ENCODE assay signal across 39 cellular contexts in genomic region chr2:196445991-196446390, GRCh38.
"Had no signal": no experiment of that assay in that cellular context is flagged by ENCODE, and none has a peak within 500 bp of the region (broad histone marks: within the 10 kb centered on the region; RNA-seq: fewer than 3 reads in every experiment).

No MANE protein-coding gene starts in this region.

- H3K27me3 Mint-ChIP-seq: activated naive CD4-positive, alpha-beta T cell treated with anti-CD3 and anti-CD28 coated beads, Interleukin-2, amount 50 U/mL, for 24 hours had no signal

- H3K4me1 ChIP-seq: adrenal gland, ascending aorta, body of pancreas, breast epithelium had no signal

- H3K27ac Mint-ChIP-seq: activated naive CD4-positive, alpha-beta T cell treated with anti-CD3 and anti-CD28 coated beads for 36 hours; activated naive CD4-positive, alpha-beta T cell treated with anti-CD3 and anti-CD28 coated beads, Interleukin-2, amount 10 ng/mL, durations not matched to agents 7 days and 5 days; activated naive CD4-positive, alpha-beta T cell treated with anti-CD3 and anti-CD28 coated beads, Interleukin-2, amount 50 U/mL, for 24 hours; activated naive CD4-positive, alpha-beta T cell treated with anti-CD3 and anti-CD28 coated beads, Interleukin-2, amount 50 U/mL, for 72 hours; activated naive CD8-positive, alpha-beta T cell; activated naive CD8-positive, alpha-beta T cell treated with anti-CD3 and anti-CD28 coated beads for 36 hours; activated naive CD8-positive, alpha-beta T cell treated with anti-CD3 and anti-CD28 coated beads, Interleukin-2, amount 10 ng/mL, durations not matched to agents 7 days and 5 days; activated naive CD8-positive, alpha-beta T cell treated with anti-CD3 and anti-CD28 coated beads, Interleukin-2, amount 50 U/mL, for 24 hours; activated T-cell treated with anti-CD3 and anti-CD28 coated beads, Interleukin-2, amount 50 U/mL, for 24 hours; activated T-cell treated with anti-CD3 and anti-CD28 coated beads, Interleukin-2, amount 50 U/mL, for 72 hours; activated T-helper 1 cell treated with anti-CD3 and anti-CD28 coated beads, Interleukin-12 subunit alpha, Interleukin-12 subunit beta, Interleukin-2, Interleukin-4 antibody, amounts not matched to agents 30 ng/mL and 10 ng/mL and 1 ng/mL, durations not matched to agents 14 hours and 24 hours and 36 hours; activated T-helper 17 cell treated with anti-CD3 and anti-CD28 coated beads, Interleukin-2, amount 50 U/mL, for 72 hours; activated T-helper 2 cell treated with anti-CD3 and anti-CD28 coated beads, Interferon-gamma antibody, Interleukin-2, Interleukin-4, amounts not matched to agents 10 μg/mL and 5 μg/mL and 100 μg/mL, durations not matched to agents 14 hours and 24 hours and 36 hours; brain had no signal

- FAIRE-seq: astrocyte, bronchial epithelial cell had no signal

- H3K4me3 ChIP-seq: adrenal gland, ascending aorta, body of pancreas, breast epithelium, cardiac muscle cell had no signal

- H3K4me1 Mint-ChIP-seq: activated naive CD4-positive, alpha-beta T cell treated with anti-CD3 and anti-CD28 coated beads, Interleukin-2, amount 10 ng/mL, durations not matched to agents 7 days and 5 days; activated naive CD4-positive, alpha-beta T cell treated with anti-CD3 and anti-CD28 coated beads, Interleukin-2, amount 50 U/mL, for 24 hours; activated naive CD8-positive, alpha-beta T cell treated with anti-CD3 and anti-CD28 coated beads for 36 hours; activated naive CD8-positive, alpha-beta T cell treated with anti-CD3 and anti-CD28 coated beads, Interleukin-2, amount 10 ng/mL, durations not matched to agents 7 days and 5 days; activated naive CD8-positive, alpha-beta T cell treated with anti-CD3 and anti-CD28 coated beads, Interleukin-2, amount 50 U/mL, for 24 hours; activated T-helper 17 cell treated with anti-CD3 and anti-CD28 coated beads, Interleukin-2, amount 50 U/mL, for 72 hours; central memory CD8-positive, alpha-beta T cell had no signal

- H3K9me3 Mint-ChIP-seq: activated naive CD4-positive, alpha-beta T cell treated with anti-CD3 and anti-CD28 coated beads for 36 hours; activated naive CD4-positive, alpha-beta T cell treated with anti-CD3 and anti-CD28 coated beads, Interleukin-2, amount 10 ng/mL, durations not matched to agents 7 days and 5 days; activated naive CD4-positive, alpha-beta T cell treated with anti-CD3 and anti-CD28 coated beads, Interleukin-2, amount 50 U/mL, for 24 hours; activated naive CD4-positive, alpha-beta T cell treated with anti-CD3 and anti-CD28 coated beads, Interleukin-2, amount 50 U/mL, for 72 hours; activated naive CD8-positive, alpha-beta T cell treated with anti-CD3 and anti-CD28 coated beads for 36 hours; activated naive CD8-positive, alpha-beta T cell treated with anti-CD3 and anti-CD28 coated beads, Interleukin-2, amount 10 ng/mL, durations not matched to agents 7 days and 5 days; activated naive CD8-positive, alpha-beta T cell treated with anti-CD3 and anti-CD28 coated beads, Interleukin-2, amount 50 U/mL, for 24 hours; activated T-cell treated with anti-CD3 and anti-CD28 coated beads, Interleukin-2, amount 50 U/mL, for 24 hours; activated T-helper 1 cell treated with anti-CD3 and anti-CD28 coated beads, Interleukin-12 subunit alpha, Interleukin-12 subunit beta, Interleukin-2, Interleukin-4 antibody, amounts not matched to agents 30 ng/mL and 10 ng/mL and 1 ng/mL, durations not matched to agents 14 hours and 24 hours and 36 hours; activated T-helper 17 cell treated with anti-CD3 and anti-CD28 coated beads, Interleukin-2, amount 50 U/mL, for 72 hours; activated T-helper 2 cell treated with anti-CD3 and anti-CD28 coated beads, Interferon-gamma antibody, Interleukin-2, Interleukin-4, amounts not matched to agents 10 μg/mL and 5 μg/mL and 100 μg/mL, durations not matched to agents 14 hours and 24 hours and 36 hours had no signal

- H3K27ac ChIP-seq: adrenal gland, ascending aorta, body of pancreas, brain microvascular endothelial cell, breast epithelium, cardiac muscle cell had no signal

- H3K9me3 ChIP-seq: adrenal gland, ascending aorta, body of pancreas, breast epithelium had no signal

- H3K27me3 ChIP-seq: adrenal gland, ascending aorta, body of pancreas, brain microvascular endothelial cell, breast epithelium, cardiac muscle cell had no signal

- DNase-seq: activated effector memory CD4-positive, alpha-beta T cell treated with anti-CD3 and anti-CD28 coated beads, Interleukin-2, amount 50 U/mL, for 16 hours; activated effector memory CD4-positive, alpha-beta T cell treated with Interleukin-2 at 50 U/mL for 16 hours; activated gamma-delta T cell; activated gamma-delta T cell treated with Interleukin-2 at 50 U/mL for 16 hours; activated naive CD4-positive, alpha-beta T cell; activated naive CD4-positive, alpha-beta T cell treated with anti-CD3 and anti-CD28 coated beads for 36 hours; activated naive CD4-positive, alpha-beta T cell treated with anti-CD3 and anti-CD28 coated beads, Interleukin-2, amount 10 ng/mL, durations not matched to agents 7 days and 5 days; activated naive CD4-positive, alpha-beta T cell treated with anti-CD3 and anti-CD28 coated beads, Interleukin-2, amount 50 U/mL, for 16 hours; activated naive CD4-positive, alpha-beta T cell treated with Interleukin-2 at 50 U/mL for 16 hours; activated naive CD8-positive, alpha-beta T cell treated with anti-CD3 and anti-CD28 coated beads for 36 hours; activated naive CD8-positive, alpha-beta T cell treated with anti-CD3 and anti-CD28 coated beads, Interleukin-2, amount 10 ng/mL, durations not matched to agents 7 days and 5 days; activated naive CD8-positive, alpha-beta T cell treated with anti-CD3 and anti-CD28 coated beads, Interleukin-2, amount 50 U/mL, for 24 hours; activated T-cell treated with anti-CD3 and anti-CD28 coated beads, Interleukin-2, amount 50 U/mL, for 24 hours; activated T-cell treated with anti-CD3 and anti-CD28 coated beads, Interleukin-2, amount 50 U/mL, for 4 hours; activated T-cell treated with anti-CD3 and anti-CD28 coated beads, Interleukin-2, amount 50 U/mL, for 48 hours; activated T-cell treated with anti-CD3 and anti-CD28 coated beads, Interleukin-2, amount 50 U/mL, for 72 hours; adrenal gland; amniotic stem cell; amygdala; anterior cingulate cortex; aorta; body of pancreas; brain microvascular endothelial cell; caudate nucleus; central memory CD4-positive, alpha-beta T cell; cerebellar nuclear complex had no signal

- ATAC-seq: activated naive CD4-positive, alpha-beta T cell treated with anti-CD3 and anti-CD28 coated beads, Interleukin-2, amount 50 U/mL, for 72 hours; activated naive CD8-positive, alpha-beta T cell treated with anti-CD3 and anti-CD28 coated beads, Interleukin-2, amount 50 U/mL, for 24 hours; activated T-cell treated with anti-CD3 and anti-CD28 coated beads, Interleukin-2, amount 50 U/mL, for 4 hours; activated T-cell treated with anti-CD3 and anti-CD28 coated beads, Interleukin-2, amount 50 U/mL, for 72 hours; activated T-helper 17 cell treated with anti-CD3 and anti-CD28 coated beads, Interleukin-2, amount 50 U/mL, for 72 hours; body of pancreas had no signal

- H3K36me3 Mint-ChIP-seq: activated naive CD4-positive, alpha-beta T cell treated with anti-CD3 and anti-CD28 coated beads, Interleukin-2, amount 10 ng/mL, durations not matched to agents 7 days and 5 days; activated naive CD4-positive, alpha-beta T cell treated with anti-CD3 and anti-CD28 coated beads, Interleukin-2, amount 50 U/mL, for 24 hours; activated naive CD4-positive, alpha-beta T cell treated with anti-CD3 and anti-CD28 coated beads, Interleukin-2, amount 50 U/mL, for 72 hours; activated naive CD8-positive, alpha-beta T cell; activated naive CD8-positive, alpha-beta T cell treated with anti-CD3 and anti-CD28 coated beads for 36 hours; activated naive CD8-positive, alpha-beta T cell treated with anti-CD3 and anti-CD28 coated beads, Interleukin-2, amount 10 ng/mL, durations not matched to agents 7 days and 5 days; brain had no signal

- H3K36me3 ChIP-seq: adrenal gland, ascending aorta, brain microvascular endothelial cell, breast epithelium, cardiac muscle cell had no signal

- H3K4me3 Mint-ChIP-seq: activated naive CD4-positive, alpha-beta T cell treated with anti-CD3 and anti-CD28 coated beads for 36 hours; activated naive CD4-positive, alpha-beta T cell treated with anti-CD3 and anti-CD28 coated beads, Interleukin-2, amount 10 ng/mL, durations not matched to agents 7 days and 5 days; activated naive CD4-positive, alpha-beta T cell treated with anti-CD3 and anti-CD28 coated beads, Interleukin-2, amount 50 U/mL, for 24 hours; activated naive CD8-positive, alpha-beta T cell; activated naive CD8-positive, alpha-beta T cell treated with anti-CD3 and anti-CD28 coated beads for 36 hours; activated naive CD8-positive, alpha-beta T cell treated with anti-CD3 and anti-CD28 coated beads, Interleukin-2, amount 10 ng/mL, durations not matched to agents 7 days and 5 days; activated naive CD8-positive, alpha-beta T cell treated with anti-CD3 and anti-CD28 coated beads, Interleukin-2, amount 50 U/mL, for 24 hours; activated T-cell treated with anti-CD3 and anti-CD28 coated beads, Interleukin-2, amount 50 U/mL, for 24 hours; activated T-cell treated with anti-CD3 and anti-CD28 coated beads, Interleukin-2, amount 50 U/mL, for 4 hours; activated T-cell treated with anti-CD3 and anti-CD28 coated beads, Interleukin-2, amount 50 U/mL, for 72 hours; activated T-helper 1 cell treated with anti-CD3 and anti-CD28 coated beads, Interleukin-12 subunit alpha, Interleukin-12 subunit beta, Interleukin-2, Interleukin-4 antibody, amounts not matched to agents 30 ng/mL and 10 ng/mL and 1 ng/mL, durations not matched to agents 14 hours and 24 hours and 36 hours; activated T-helper 17 cell treated with anti-CD3 and anti-CD28 coated beads, Interleukin-2, amount 50 U/mL, for 72 hours; brain; central memory CD8-positive, alpha-beta T cell had no signal
